Comparison of ENCODE assay signal across 11 cellular contexts in the genomic region with DNA sequence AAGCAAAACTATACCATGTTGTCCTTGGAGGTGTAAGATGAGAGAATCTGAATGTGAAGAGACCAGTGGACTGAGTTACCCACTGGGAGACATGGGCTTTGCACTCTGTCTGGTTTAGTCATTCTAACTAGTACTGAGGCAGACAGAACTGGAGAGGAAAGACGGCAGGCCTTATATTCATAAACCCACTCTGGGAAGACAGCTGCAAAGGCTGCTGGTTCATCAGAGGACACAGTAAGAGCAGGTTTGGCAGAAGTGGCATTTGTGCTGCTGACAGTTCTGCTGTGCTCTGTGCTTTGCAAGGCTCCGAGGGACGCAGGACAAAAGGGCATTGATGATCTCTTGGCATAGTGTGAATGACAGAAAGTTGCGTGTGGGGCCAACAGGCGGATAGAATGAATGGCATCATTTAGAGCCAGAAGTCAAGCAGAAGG.
A peak's percentile ranks its signal among the peaks of the same experiment; 100 is the strongest.
DNase-seq lines count a peak whose midpoint lies in the region; ATAC-seq and TF ChIP-seq lines count a peak whose summit lies in the region.
"Had no signal": no experiment of that assay in that cellular context is flagged by ENCODE, and none has a peak within 500 bp of the region (broad histone marks: within the 10 kb centered on the region; RNA-seq: fewer than 3 reads in every experiment).

No MANE protein-coding gene starts in this region.

- peak; percentile 12 for DNase-seq in AG08395 (ENCODE audit: low spot score)
- DNase-seq in head of caudate nucleus = peak; percentile 45 to 94 (median 85)
- peak; percentile 5 to 94 (median 79) for DNase-seq in nucleus accumbens (lab: John Stamatoyannopoulos, UW)
- DNase-seq in WERI-Rb-1 = no peak
- DNase-seq in nephron progenitor cell = no peak
- no peak for DNase-seq in NCI-H1417 (lab: John Stamatoyannopoulos, UW)
- DNase-seq: activated T-cell treated with anti-CD3 and anti-CD28 coated beads, Interleukin-2, amount 50 U/mL, for 4 hours; effector memory CD8-positive, alpha-beta T cell; T-helper 1 cell had no signal

- no peaks in the 10 kb centered on the region for H3K36me3 ChIP-seq in WERI-Rb-1

- H3K27ac Mint-ChIP-seq in nephron progenitor cell = no peak overlapping the region
- H3K27ac Mint-ChIP-seq: effector memory CD8-positive, alpha-beta T cell had no signal

- no peak overlapping the region for H3K4me3 Mint-ChIP-seq in nephron progenitor cell
- H3K4me3 Mint-ChIP-seq: activated T-cell treated with anti-CD3 and anti-CD28 coated beads, Interleukin-2, amount 50 U/mL, for 4 hours; effector memory CD8-positive, alpha-beta T cell had no signal

- H3K36me3 Mint-ChIP-seq in nephron progenitor cell (ENCODE audit: low read depth) = no peaks in the 10 kb centered on the region

- no peaks in the 10 kb centered on the region for H3K9me3 ChIP-seq in WERI-Rb-1 (ENCODE audit: severe bottlenecking)

- no peak overlapping the region for H3K27ac ChIP-seq in WERI-Rb-1

- no peaks in the 10 kb centered on the region for H3K27me3 ChIP-seq in WERI-Rb-1 (ENCODE audit: insufficient read depth, low read depth, severe bottlenecking)

- H3K4me3 ChIP-seq in WI38 (ENCODE audit: low read depth, low read length) (peak overlapping the region; percentile 30), WERI-Rb-1 (ENCODE audit: low read depth, low read length) (no peak overlapping the region)

- no peaks in the 10 kb centered on the region for H3K9me3 Mint-ChIP-seq in nephron progenitor cell
- H3K9me3 Mint-ChIP-seq: activated T-cell treated with anti-CD3 and anti-CD28 coated beads, Interleukin-2, amount 50 U/mL, for 4 hours had no signal

- no peaks in the 10 kb centered on the region for H3K4me1 Mint-ChIP-seq in nephron progenitor cell

- no peak for ATAC-seq in HG03039 (IDR thresholded peaks at IDR 0.05; ENCODE audit: unreplicated experiment)
- ATAC-seq: activated T-cell treated with anti-CD3 and anti-CD28 coated beads, Interleukin-2, amount 50 U/mL, for 4 hours; effector memory CD8-positive, alpha-beta T cell had no signal

- TF ChIP-seq CTCF in WI38 (IDR thresholded peaks at IDR 0.05; ENCODE audit: low read depth, low read length) (no peak), WERI-Rb-1 (IDR thresholded peaks at IDR 0.05; ENCODE audit: low read depth, low read length) (no peak), nephron progenitor cell (IDR thresholded peaks at IDR 0.05) (no peak)

- intact Hi-C loops in head of caudate nucleus (cut with DNase I) = loop anchor here (5.0 kb wide), 1 partner anchor 143 kb away; a partner anchor contains a TSS

- H3K27me3 Mint-ChIP-seq in nephron progenitor cell (ENCODE audit: low read depth, poor library complexity) = peaks cover 3% of the 10 kb centered on the region
- H3K27me3 Mint-ChIP-seq: effector memory CD8-positive, alpha-beta T cell had no signal

Comparison
In these comparisons a context has a peak if more than half of its experiments do, and no peak if none do; other contexts are left out.
1. DNase-seq: peak in AG08395 (single experiment), head of caudate nucleus (42 of 42) and nucleus accumbens (56 of 56); none in WERI-Rb-1 (single experiment), nephron progenitor cell (single experiment) and NCI-H1417 (0 of 3).